22 cellular contexts compared by ENCODE assay signal in genomic region chr7:12796397-12797136, GRCh38.
"Had no signal": no experiment of that assay in that cellular context is flagged by ENCODE, and none has a peak within 500 bp of the region (broad histone marks: within the 10 kb centered on the region; RNA-seq: fewer than 3 reads in every experiment).

No MANE protein-coding gene starts in this region.

- H3K4me3 ChIP-seq: adrenal gland, ascending aorta, dorsolateral prefrontal cortex, esophagus squamous epithelium, gastrocnemius medialis, left ventricle myocardium inferior, smooth muscle cell, thyroid gland, upper lobe of right lung had no signal

- H3K4me1 Mint-ChIP-seq: nephron progenitor cell, T-cell had no signal

- H3K4me1 ChIP-seq: adrenal gland, ascending aorta, gastrocnemius medialis, thyroid gland, upper lobe of right lung had no signal

- ATAC-seq: effector memory CD8-positive, alpha-beta T cell; gastrocnemius medialis; sciatic nerve; T-cell; upper lobe of right lung had no signal

- H3K4me2 ChIP-seq: smooth muscle cell had no signal

- H3K27ac Mint-ChIP-seq: activated naive CD8-positive, alpha-beta T cell; activated T-helper 2 cell treated with anti-CD3 and anti-CD28 coated beads, Interferon-gamma antibody, Interleukin-2, Interleukin-4, amounts not matched to agents 10 μg/mL and 5 μg/mL and 100 μg/mL, durations not matched to agents 14 hours and 24 hours and 36 hours; effector memory CD8-positive, alpha-beta T cell; nephron progenitor cell; T-cell had no signal

- DNase-seq: activated CD4-positive, alpha-beta T cell treated with anti-CD3 and anti-CD28 coated beads, Interleukin-2, amount 50 U/mL, for 48 hours; activated naive CD4-positive, alpha-beta T cell; adrenal gland; central memory CD4-positive, alpha-beta T cell; dorsolateral prefrontal cortex; effector memory CD8-positive, alpha-beta T cell; esophagus squamous epithelium; gastrocnemius medialis; hippocampal formation; left ventricle myocardium inferior; nephron progenitor cell; stimulated activated CD4-positive, alpha-beta T cell treated with anti-CD3 and anti-CD28 coated beads, Interleukin-2, amount 100 ng/mL, for 48 hours; stimulated activated CD8-positive, alpha-beta memory T cell treated with anti-CD3 and anti-CD28 coated beads, Interleukin-4, amount 100 ng/mL, for 48 hours; stimulated activated naive CD4-positive, alpha-beta T cell; T-cell; thyroid gland; upper lobe of right lung had no signal

- H3K27ac ChIP-seq: adrenal gland, ascending aorta, dorsolateral prefrontal cortex, esophagus squamous epithelium, gastrocnemius medialis, left ventricle myocardium inferior, thyroid gland, upper lobe of right lung had no signal

- H3K36me3 Mint-ChIP-seq: activated naive CD8-positive, alpha-beta T cell; T-cell had no signal

- H3K27me3 ChIP-seq: adrenal gland, ascending aorta, dorsolateral prefrontal cortex, esophagus squamous epithelium, gastrocnemius medialis, thyroid gland, upper lobe of right lung had no signal

- H3K9me3 ChIP-seq: adrenal gland, ascending aorta, esophagus squamous epithelium, gastrocnemius medialis, left ventricle myocardium inferior, thyroid gland, upper lobe of right lung had no signal

- H3K36me3 ChIP-seq: adrenal gland, ascending aorta, esophagus squamous epithelium, gastrocnemius medialis, left ventricle myocardium inferior, thyroid gland, upper lobe of right lung had no signal

- H3K9me3 Mint-ChIP-seq: activated T-helper 2 cell treated with anti-CD3 and anti-CD28 coated beads, Interferon-gamma antibody, Interleukin-2, Interleukin-4, amounts not matched to agents 10 μg/mL and 5 μg/mL and 100 μg/mL, durations not matched to agents 14 hours and 24 hours and 36 hours; effector memory CD8-positive, alpha-beta T cell; nephron progenitor cell; T-cell had no signal

- H3K27me3 Mint-ChIP-seq: activated naive CD8-positive, alpha-beta T cell; effector memory CD8-positive, alpha-beta T cell had no signal

- H3K4me3 Mint-ChIP-seq: activated naive CD8-positive, alpha-beta T cell; effector memory CD8-positive, alpha-beta T cell; nephron progenitor cell; T-cell had no signal
